In genomic region chr18:35730738-35731370, GRCh38 we compare ENCODE assay signal across 17 cellular contexts.
A peak's percentile ranks its signal among the peaks of the same experiment; 100 is the strongest.
DNase-seq lines count a peak whose midpoint lies in the region; ATAC-seq and TF ChIP-seq lines count a peak whose summit lies in the region.
"Had no signal": no experiment of that assay in that cellular context is flagged by ENCODE, and none has a peak within 500 bp of the region (broad histone marks: within the 10 kb centered on the region; RNA-seq: fewer than 3 reads in every experiment).

No MANE protein-coding gene starts in this region.

- no peak for TF ChIP-seq EP300 in esophagus muscularis mucosa (IDR thresholded peaks at IDR 0.05)

- intact Hi-C loops in esophagus muscularis mucosa (cut with DNase I), result no loop called here

- H3K27me3 ChIP-seq in fibroblast of lung (ENCODE audit: control insufficient read depth, insufficient read depth, low read length), result no peaks in the 10 kb centered on the region
- H3K27me3 ChIP-seq in esophagus muscularis mucosa, result no peaks in the 10 kb centered on the region

- H2AFZ ChIP-seq in fibroblast of lung (ENCODE audit: low read length), result no peak overlapping the region

- no peak overlapping the region for H3K9ac ChIP-seq in fibroblast of lung (ENCODE audit: insufficient read depth, low read length)

- peak overlapping the region; percentile 45 for H3K4me2 ChIP-seq in fibroblast of lung (ENCODE audit: extremely low read depth, insufficient read depth, low read length)

- H3K9me3 ChIP-seq in fibroblast of lung (ENCODE audit: control insufficient read depth, insufficient read depth, low read depth, low read length), result no peaks in the 10 kb centered on the region
- H3K9me3 ChIP-seq in esophagus muscularis mucosa, result peaks cover 0 to 3% (median 0%) of the 10 kb centered on the region in 4 donors
- H3K9me3 ChIP-seq: prostate gland had no signal

- WGBS in esophagus muscularis mucosa, result 61% methylated on average over 12 of the region's 12 CpGs

- TF ChIP-seq CTCF in fibroblast of lung (conservative IDR thresholded peaks at IDR 0.05 in 1 of 2, IDR thresholded peaks at IDR 0.05 in 1 of 2; ENCODE audit: low read depth in 1 of 2, low read length in 2 of 2) (no peak), esophagus muscularis mucosa (IDR thresholded peaks at IDR 0.05) (no peak)

- peak overlapping the region in 1 of 4 experiments; percentile 22 for H3K4me3 ChIP-seq in fibroblast of lung (replicated peaks in 1 of 4; ENCODE audit: control extremely low read depth in 1 of 4, insufficient read depth in 1 of 4, low read depth in 3 of 4, low read length in 4 of 4)
- H3K4me3 ChIP-seq in esophagus muscularis mucosa, result peak overlapping the region in 1 of 4 donors; percentile 18
- H3K4me3 ChIP-seq: prostate gland had no signal

- TF ChIP-seq POLR2A in esophagus muscularis mucosa (IDR thresholded peaks at IDR 0.05; ENCODE audit: low read depth), result no peak

- no peaks in the 10 kb centered on the region for H3K79me2 ChIP-seq in fibroblast of lung (ENCODE audit: control insufficient read depth, insufficient read depth, low read length)

- no peaks in the 10 kb centered on the region for H4K20me1 ChIP-seq in fibroblast of lung (ENCODE audit: control insufficient read depth, extremely low read depth, insufficient read depth, low read length)

- ATAC-seq in HG03460 (IDR thresholded peaks at IDR 0.05; ENCODE audit: unreplicated experiment), result no peak
- ATAC-seq: esophagus mucosa; stimulated activated naive B cell treated with anti-CD40 and anti-IgM and Interleukin-4, amounts not matched to agents 10 μg/mL and 1 μg/mL and 100 μg/mL, for 72 hours; T-cell had no signal

- H3K27ac ChIP-seq in fibroblast of lung (ENCODE audit: insufficient read depth, low read length), result no peak overlapping the region
- H3K27ac ChIP-seq in esophagus muscularis mucosa (replicated peaks in 1 of 4), result no peak overlapping the region
- H3K27ac ChIP-seq: C4-2B, prostate gland had no signal

- peak; percentile 37 for DNase-seq in Ammon's horn (ENCODE audit: low spot score)
- DNase-seq in NCI-H146 (lab: John Stamatoyannopoulos, UW), result peak; percentile 12
- peak in 1 of 2 donors; percentile 9 for DNase-seq in fibroblast of lung (ENCODE audit: low read depth in 2 of 2)
- DNase-seq in myocyte (ENCODE audit: low read depth), result peak; percentile 62
- DNase-seq in RKO (ENCODE audit: low spot score), result no peak
- DNase-seq in esophagus muscularis mucosa (ENCODE audit: extremely low spot score), result no peak
- DNase-seq in NCI-H446 (lab: John Stamatoyannopoulos, UW), result no peak
- DNase-seq: activated CD4-positive, alpha-beta T cell treated with anti-CD3 and anti-CD28 coated beads for 48 hours; activated naive CD8-positive, alpha-beta T cell treated with anti-CD3 and anti-CD28 coated beads, Interleukin-2, amount 10 ng/mL, durations not matched to agents 7 days and 5 days; NCI-H2081; stimulated activated CD4-positive, alpha-beta T cell treated with anti-CD3 and anti-CD28 coated beads, Interleukin-4, amount 100 ng/mL, for 1 hour; stimulated activated naive B cell treated with anti-CD40 and anti-IgM and Interleukin-4, amounts not matched to agents 10 μg/mL and 1 μg/mL and 100 μg/mL, for 72 hours; T-cell had no signal

- H3K36me3 ChIP-seq in fibroblast of lung (ENCODE audit: control insufficient read depth, insufficient read depth, low read length), result no peaks in the 10 kb centered on the region
- no peaks in the 10 kb centered on the region for H3K36me3 ChIP-seq in esophagus muscularis mucosa
- H3K36me3 ChIP-seq: prostate gland had no signal

- H3K4me1 ChIP-seq in fibroblast of lung (ENCODE audit: control insufficient read depth, extremely low read depth, insufficient read depth, low read length) (no peaks in the 10 kb centered on the region), esophagus muscularis mucosa (peaks cover 0 to 8% (median 0%) of the 10 kb centered on the region in 4 donors)
- H3K4me1 ChIP-seq: prostate gland had no signal

Comparison
In these comparisons a context has a peak if more than half of its experiments do, and no peak if none do; other contexts are left out.
1. DNase-seq: peak in Ammon's horn (single experiment), NCI-H146 (single experiment) and myocyte (single experiment); none in RKO (single experiment), esophagus muscularis mucosa (single experiment) and NCI-H446 (0 of 2).